ENCODE assay signal across 1 cellular context in the genomic region with DNA sequence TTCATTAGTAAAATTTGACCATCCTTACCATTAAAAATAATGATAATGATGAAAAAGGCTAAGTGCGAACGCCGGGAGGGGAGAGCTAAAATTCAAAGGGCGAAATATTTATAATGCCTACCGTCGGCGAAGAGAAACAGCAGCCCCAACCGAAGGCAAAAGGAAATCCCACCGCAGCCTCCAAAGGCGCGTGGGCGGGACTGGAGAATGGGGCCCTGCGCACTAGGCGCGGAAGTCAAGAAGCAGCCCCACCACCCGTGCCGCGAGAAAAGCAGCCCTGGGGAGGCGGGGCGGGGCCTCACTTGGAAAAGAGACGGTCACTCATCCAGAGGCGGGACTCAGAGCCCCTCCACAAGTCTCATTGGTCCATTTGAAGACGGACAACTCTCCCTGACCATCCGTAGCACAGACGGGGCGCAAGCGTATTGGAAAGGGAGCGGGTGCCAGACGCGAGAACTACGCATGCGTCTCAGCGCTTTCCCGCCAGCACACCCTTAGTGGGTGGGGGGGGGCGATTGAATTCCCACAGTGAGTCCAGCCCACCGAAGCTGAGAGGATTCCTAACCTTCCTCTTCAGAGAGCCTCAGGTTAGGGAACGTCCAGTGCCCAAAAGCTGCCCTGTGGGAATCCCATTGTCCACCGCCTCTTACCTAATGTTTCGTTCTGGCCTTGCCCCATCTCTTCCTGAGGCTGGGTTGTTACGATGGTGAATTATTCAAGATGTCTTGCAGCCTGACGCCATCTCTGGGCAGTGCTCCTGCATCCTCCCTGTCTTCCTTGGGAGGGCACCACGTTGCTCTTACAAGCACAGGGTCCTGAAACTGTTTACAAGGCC.
TF ChIP-seq lines count a peak whose summit lies in the region.

No MANE protein-coding gene starts in this region.

TF ChIP-seq in SK-N-SH, 30 proteins besides CTCF, POLR2A, EP300 and RAD21 (continued from another document):
- TF ChIP-seq, protein P1, sequence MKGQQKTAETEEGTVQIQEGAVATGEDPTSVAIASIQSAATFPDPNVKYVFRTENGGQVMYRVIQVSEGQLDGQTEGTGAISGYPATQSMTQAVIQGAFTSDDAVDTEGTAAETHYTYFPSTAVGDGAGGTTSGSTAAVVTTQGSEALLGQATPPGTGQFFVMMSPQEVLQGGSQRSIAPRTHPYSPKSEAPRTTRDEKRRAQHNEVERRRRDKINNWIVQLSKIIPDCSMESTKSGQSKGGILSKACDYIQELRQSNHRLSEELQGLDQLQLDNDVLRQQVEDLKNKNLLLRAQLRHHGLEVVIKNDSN (IDR thresholded peaks at IDR 0.05; ENCODE audit: borderline replicate concordance, low read depth): peak; percentile 28; the same call in 1 of the 2 replicates
- TF ChIP-seq TCF12 (IDR thresholded peaks at IDR 0.05) (no peak), RCOR1 (IDR thresholded peaks at IDR 0.05; ENCODE audit: low read length) (no peak; the same call in 1 of the 2 replicates), POLR2AphosphoS5 (IDR thresholded peaks at IDR 0.05; ENCODE audit: low read depth, low read length) (peak; percentile 96), SIN3A (IDR thresholded peaks at IDR 0.05; ENCODE audit: borderline replicate concordance, low read depth, low read length) (peak; percentile 78), YY1 (IDR thresholded peaks at IDR 0.05; ENCODE audit: low read depth) (no peak), CHD2 (IDR thresholded peaks at IDR 0.05; ENCODE audit: low read length, partially characterized antibody) (peak; percentile 88), MXI1 (IDR thresholded peaks at IDR 0.05; ENCODE audit: low read depth, low read length) (no peak; the same call in none of the 2 replicates), JUND (IDR thresholded peaks at IDR 0.05) (no peak), FOSL2 (IDR thresholded peaks at IDR 0.05; ENCODE audit: borderline replicate concordance, low read depth) (no peak), TAF1 (IDR thresholded peaks at IDR 0.05; ENCODE audit: borderline replicate concordance, low read depth, low read length) (peak; percentile 79), SMC3 (IDR thresholded peaks at IDR 0.05; ENCODE audit: low read depth, low read length) (no peak; the same call in 1 of the 2 replicates), NFIC (IDR thresholded peaks at IDR 0.05; ENCODE audit: borderline replicate concordance) (no peak), TEAD4 (IDR thresholded peaks at IDR 0.05; ENCODE audit: borderline replicate concordance, insufficient read depth) (no peak), RFX5 (IDR thresholded peaks at IDR 0.05; ENCODE audit: low read length) (no peak), EZH2phosphoT487 (IDR thresholded peaks at IDR 0.05; ENCODE audit: borderline replicate concordance, low read depth) (no peak), GABPA (IDR thresholded peaks at IDR 0.05; ENCODE audit: low read depth) (0 out of 2 replicates have a peak, but pooled peaks have one; percentile 18), MEF2A (IDR thresholded peaks at IDR 0.05; ENCODE audit: borderline replicate concordance, low read depth) (no peak), GATA2 (CRISPR knock-in tag; IDR thresholded peaks at IDR 0.05) (no peak), NRF1 (IDR thresholded peaks at IDR 0.05; ENCODE audit: low read depth, low read length) (peak; percentile 94)
- TF ChIP-seq, protein P2, sequence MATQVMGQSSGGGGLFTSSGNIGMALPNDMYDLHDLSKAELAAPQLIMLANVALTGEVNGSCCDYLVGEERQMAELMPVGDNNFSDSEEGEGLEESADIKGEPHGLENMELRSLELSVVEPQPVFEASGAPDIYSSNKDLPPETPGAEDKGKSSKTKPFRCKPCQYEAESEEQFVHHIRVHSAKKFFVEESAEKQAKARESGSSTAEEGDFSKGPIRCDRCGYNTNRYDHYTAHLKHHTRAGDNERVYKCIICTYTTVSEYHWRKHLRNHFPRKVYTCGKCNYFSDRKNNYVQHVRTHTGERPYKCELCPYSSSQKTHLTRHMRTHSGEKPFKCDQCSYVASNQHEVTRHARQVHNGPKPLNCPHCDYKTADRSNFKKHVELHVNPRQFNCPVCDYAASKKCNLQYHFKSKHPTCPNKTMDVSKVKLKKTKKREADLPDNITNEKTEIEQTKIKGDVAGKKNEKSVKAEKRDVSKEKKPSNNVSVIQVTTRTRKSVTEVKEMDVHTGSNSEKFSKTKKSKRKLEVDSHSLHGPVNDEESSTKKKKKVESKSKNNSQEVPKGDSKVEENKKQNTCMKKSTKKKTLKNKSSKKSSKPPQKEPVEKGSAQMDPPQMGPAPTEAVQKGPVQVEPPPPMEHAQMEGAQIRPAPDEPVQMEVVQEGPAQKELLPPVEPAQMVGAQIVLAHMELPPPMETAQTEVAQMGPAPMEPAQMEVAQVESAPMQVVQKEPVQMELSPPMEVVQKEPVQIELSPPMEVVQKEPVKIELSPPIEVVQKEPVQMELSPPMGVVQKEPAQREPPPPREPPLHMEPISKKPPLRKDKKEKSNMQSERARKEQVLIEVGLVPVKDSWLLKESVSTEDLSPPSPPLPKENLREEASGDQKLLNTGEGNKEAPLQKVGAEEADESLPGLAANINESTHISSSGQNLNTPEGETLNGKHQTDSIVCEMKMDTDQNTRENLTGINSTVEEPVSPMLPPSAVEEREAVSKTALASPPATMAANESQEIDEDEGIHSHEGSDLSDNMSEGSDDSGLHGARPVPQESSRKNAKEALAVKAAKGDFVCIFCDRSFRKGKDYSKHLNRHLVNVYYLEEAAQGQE (IDR thresholded peaks at IDR 0.05; ENCODE audit: low read depth, low read length): peak; percentile 42; the same call in 1 of the 2 replicates
- TF ChIP-seq, protein P3, sequence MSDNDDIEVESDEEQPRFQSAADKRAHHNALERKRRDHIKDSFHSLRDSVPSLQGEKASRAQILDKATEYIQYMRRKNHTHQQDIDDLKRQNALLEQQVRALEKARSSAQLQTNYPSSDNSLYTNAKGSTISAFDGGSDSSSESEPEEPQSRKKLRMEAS (IDR thresholded peaks at IDR 0.05; ENCODE audit: low read depth): peak; percentile 71; the same call in 1 of the 2 replicates
- TF ChIP-seq, protein P4, sequence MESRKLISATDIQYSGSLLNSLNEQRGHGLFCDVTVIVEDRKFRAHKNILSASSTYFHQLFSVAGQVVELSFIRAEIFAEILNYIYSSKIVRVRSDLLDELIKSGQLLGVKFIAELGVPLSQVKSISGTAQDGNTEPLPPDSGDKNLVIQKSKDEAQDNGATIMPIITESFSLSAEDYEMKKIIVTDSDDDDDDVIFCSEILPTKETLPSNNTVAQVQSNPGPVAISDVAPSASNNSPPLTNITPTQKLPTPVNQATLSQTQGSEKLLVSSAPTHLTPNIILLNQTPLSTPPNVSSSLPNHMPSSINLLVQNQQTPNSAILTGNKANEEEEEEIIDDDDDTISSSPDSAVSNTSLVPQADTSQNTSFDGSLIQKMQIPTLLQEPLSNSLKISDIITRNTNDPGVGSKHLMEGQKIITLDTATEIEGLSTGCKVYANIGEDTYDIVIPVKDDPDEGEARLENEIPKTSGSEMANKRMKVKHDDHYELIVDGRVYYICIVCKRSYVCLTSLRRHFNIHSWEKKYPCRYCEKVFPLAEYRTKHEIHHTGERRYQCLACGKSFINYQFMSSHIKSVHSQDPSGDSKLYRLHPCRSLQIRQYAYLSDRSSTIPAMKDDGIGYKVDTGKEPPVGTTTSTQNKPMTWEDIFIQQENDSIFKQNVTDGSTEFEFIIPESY (IDR thresholded peaks at IDR 0.05; ENCODE audit: borderline replicate concordance, low read depth): no peak
- TF ChIP-seq, protein P5, sequence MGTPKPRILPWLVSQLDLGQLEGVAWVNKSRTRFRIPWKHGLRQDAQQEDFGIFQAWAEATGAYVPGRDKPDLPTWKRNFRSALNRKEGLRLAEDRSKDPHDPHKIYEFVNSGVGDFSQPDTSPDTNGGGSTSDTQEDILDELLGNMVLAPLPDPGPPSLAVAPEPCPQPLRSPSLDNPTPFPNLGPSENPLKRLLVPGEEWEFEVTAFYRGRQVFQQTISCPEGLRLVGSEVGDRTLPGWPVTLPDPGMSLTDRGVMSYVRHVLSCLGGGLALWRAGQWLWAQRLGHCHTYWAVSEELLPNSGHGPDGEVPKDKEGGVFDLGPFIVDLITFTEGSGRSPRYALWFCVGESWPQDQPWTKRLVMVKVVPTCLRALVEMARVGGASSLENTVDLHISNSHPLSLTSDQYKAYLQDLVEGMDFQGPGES (IDR thresholded peaks at IDR 0.05; ENCODE audit: low read depth, low read length): peak; percentile 70
- TF ChIP-seq, protein P6, sequence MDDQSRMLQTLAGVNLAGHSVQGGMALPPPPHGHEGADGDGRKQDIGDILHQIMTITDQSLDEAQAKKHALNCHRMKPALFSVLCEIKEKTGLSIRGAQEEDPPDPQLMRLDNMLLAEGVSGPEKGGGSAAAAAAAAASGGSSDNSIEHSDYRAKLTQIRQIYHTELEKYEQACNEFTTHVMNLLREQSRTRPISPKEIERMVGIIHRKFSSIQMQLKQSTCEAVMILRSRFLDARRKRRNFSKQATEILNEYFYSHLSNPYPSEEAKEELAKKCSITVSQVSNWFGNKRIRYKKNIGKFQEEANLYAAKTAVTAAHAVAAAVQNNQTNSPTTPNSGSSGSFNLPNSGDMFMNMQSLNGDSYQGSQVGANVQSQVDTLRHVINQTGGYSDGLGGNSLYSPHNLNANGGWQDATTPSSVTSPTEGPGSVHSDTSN (IDR thresholded peaks at IDR 0.05): peak; percentile 98
- TF ChIP-seq, protein P7, sequence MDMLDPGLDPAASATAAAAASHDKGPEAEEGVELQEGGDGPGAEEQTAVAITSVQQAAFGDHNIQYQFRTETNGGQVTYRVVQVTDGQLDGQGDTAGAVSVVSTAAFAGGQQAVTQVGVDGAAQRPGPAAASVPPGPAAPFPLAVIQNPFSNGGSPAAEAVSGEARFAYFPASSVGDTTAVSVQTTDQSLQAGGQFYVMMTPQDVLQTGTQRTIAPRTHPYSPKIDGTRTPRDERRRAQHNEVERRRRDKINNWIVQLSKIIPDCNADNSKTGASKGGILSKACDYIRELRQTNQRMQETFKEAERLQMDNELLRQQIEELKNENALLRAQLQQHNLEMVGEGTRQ (IDR thresholded peaks at IDR 0.05; ENCODE audit: borderline replicate concordance, low read depth, low read length): no peak
